ENCODE assay signal across 9 cellular contexts in the genomic region with DNA sequence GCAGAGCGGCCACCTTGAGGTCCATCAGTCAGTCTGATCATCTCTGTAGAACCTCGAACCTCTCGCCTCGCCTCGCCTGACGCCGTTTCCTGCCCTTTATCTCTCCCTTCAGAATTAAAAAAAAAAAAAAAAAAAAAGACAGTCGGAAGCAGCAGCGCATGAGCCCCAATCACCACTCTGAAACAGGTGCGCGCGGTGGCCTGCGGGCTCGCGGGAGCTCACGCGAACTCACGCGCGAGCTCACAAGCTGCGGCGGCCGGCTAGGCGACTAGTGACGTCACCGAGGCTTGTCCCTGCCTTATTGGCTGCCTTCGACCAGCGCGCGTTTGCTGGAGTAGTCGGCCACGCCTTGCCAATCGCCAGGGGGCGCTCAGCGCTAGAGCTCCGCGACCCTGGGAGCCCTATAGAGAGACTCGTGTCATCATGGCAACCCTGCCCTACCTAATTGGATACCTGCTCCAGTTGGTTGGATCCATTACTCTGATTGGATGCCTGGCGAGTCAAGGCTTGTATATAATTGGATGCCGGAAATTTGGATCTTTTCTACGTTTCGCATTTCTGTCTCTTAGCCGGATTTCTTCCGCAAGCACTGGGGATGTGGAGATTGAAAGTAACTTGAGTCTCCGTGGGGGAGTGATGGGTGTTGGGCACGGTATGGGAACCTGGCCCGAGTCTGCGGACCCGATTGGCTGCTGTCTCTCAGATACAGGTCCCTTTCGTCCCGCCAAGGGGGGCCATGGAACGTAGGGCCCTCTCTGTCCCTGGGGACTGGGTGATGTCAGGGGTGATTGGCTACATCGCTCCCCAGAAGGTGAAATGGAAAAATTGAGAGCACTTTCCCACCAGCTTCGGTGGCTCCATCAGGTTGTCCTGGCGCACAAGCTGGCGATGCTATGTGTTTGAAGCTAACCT. TPM values are rescaled to one million over a fixed set of nuclear protein-coding genes. Genes with fewer than 3 reads are reported as not detected.
DNase-seq lines count a peak whose midpoint lies in the region; ATAC-seq and TF ChIP-seq lines count a peak whose summit lies in the region.
"Had no signal": no experiment of that assay in that cellular context is flagged by ENCODE, and none has a peak within 500 bp of the region (broad histone marks: within the 10 kb centered on the region; RNA-seq: fewer than 3 reads in every experiment).

No MANE protein-coding gene starts in this region.

- peak overlapping the region; percentile 41 for H3K27ac Mint-ChIP-seq in activated naive CD4-positive, alpha-beta T cell treated with anti-CD3 and anti-CD28 coated beads, Interleukin-2, amount 50 U/mL, for 24 hours

- H3K27me3 ChIP-seq in H7 (ENCODE audit: control insufficient read depth, insufficient read depth, low read length) = peaks cover 3% of the 10 kb centered on the region

- peak overlapping the region; percentile 11 for H3K4me3 Mint-ChIP-seq in activated naive CD4-positive, alpha-beta T cell treated with anti-CD3 and anti-CD28 coated beads, Interleukin-2, amount 50 U/mL, for 24 hours

- peaks cover 12% of the 10 kb centered on the region for H3K4me1 Mint-ChIP-seq in activated naive CD4-positive, alpha-beta T cell treated with anti-CD3 and anti-CD28 coated beads, Interleukin-2, amount 50 U/mL, for 24 hours

- peaks cover 20% of the 10 kb centered on the region for H3K27me3 Mint-ChIP-seq in activated naive CD4-positive, alpha-beta T cell treated with anti-CD3 and anti-CD28 coated beads, Interleukin-2, amount 50 U/mL, for 24 hours

- peaks cover 7% of the 10 kb centered on the region for H3K9me3 Mint-ChIP-seq in activated naive CD4-positive, alpha-beta T cell treated with anti-CD3 and anti-CD28 coated beads, Interleukin-2, amount 50 U/mL, for 24 hours

- peak overlapping the region; percentile 23; the same call in 1 of the 2 replicates for H3K4me3 ChIP-seq in H7 (ENCODE audit: insufficient read depth, low read depth, low read length)

- DNase-seq in A172 (ENCODE audit: low spot score) (peak; percentile 94), H7 (peak; percentile 95), left ventricle myocardium superior (peak; percentile 77), pulmonary artery endothelial cell (ENCODE audit: low read depth, low spot score) (peak; percentile 62)

- H3K36me3 Mint-ChIP-seq in activated naive CD4-positive, alpha-beta T cell treated with anti-CD3 and anti-CD28 coated beads, Interleukin-2, amount 50 U/mL, for 24 hours = peaks cover 2% of the 10 kb centered on the region

- ATAC-seq in SK-N-SH treated with all-trans-retinoic acid at 6 μM for 48 hours (peak; percentile 81), left ventricle myocardium superior (peak; percentile 64), HG03097 (IDR thresholded peaks at IDR 0.05; ENCODE audit: low FRiP score, unreplicated experiment) (no peak), GM19455 (IDR thresholded peaks at IDR 0.05; ENCODE audit: unreplicated experiment) (no peak)

- intact Hi-C loops in left ventricle myocardium superior (cut with micrococcal nuclease) = no loop called here

- H3K36me3 ChIP-seq in H7 (replicated peaks; ENCODE audit: control insufficient read depth, insufficient read depth, low read length) = no peaks in the 10 kb centered on the region

TF ChIP-seq in SK-N-SH treated with all-trans-retinoic acid at 6 μM for 48 hours, 23 proteins besides CTCF, POLR2A, EP300 and RAD21:
- TF ChIP-seq ZNF70 (CRISPR knock-in tag; IDR thresholded peaks at IDR 0.05) = no peak
- TF ChIP-seq SNAI2 (CRISPR knock-in tag; IDR thresholded peaks at IDR 0.05) = 0 out of 2 replicates have a peak, but pooled peaks have one; percentile 47
- TF ChIP-seq ZFP3 (CRISPR knock-in tag; IDR thresholded peaks at IDR 0.05) = no peak
- TF ChIP-seq, protein P1, sequence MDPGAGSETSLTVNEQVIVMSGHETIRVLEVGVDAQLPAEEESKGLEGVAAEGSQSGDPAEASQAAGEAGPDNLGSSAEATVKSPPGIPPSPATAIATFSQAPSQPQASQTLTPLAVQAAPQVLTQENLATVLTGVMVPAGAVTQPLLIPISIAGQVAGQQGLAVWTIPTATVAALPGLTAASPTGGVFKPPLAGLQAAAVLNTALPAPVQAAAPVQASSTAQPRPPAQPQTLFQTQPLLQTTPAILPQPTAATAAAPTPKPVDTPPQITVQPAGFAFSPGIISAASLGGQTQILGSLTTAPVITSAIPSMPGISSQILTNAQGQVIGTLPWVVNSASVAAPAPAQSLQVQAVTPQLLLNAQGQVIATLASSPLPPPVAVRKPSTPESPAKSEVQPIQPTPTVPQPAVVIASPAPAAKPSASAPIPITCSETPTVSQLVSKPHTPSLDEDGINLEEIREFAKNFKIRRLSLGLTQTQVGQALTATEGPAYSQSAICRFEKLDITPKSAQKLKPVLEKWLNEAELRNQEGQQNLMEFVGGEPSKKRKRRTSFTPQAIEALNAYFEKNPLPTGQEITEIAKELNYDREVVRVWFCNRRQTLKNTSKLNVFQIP (CRISPR knock-in tag; IDR thresholded peaks at IDR 0.05; ENCODE audit: borderline replicate concordance, low read depth) = no peak
TF ChIP-seq in SK-N-SH treated with all-trans-retinoic acid at 6 μM for 48 hours: peak in this region for 1.

RNA-seq across cellular contexts. Expression of a gene that starts 31.6 kb away (rescaled TPM):
- 1.9 and 2.2 TPM in 2 replicates for total RNA-seq in A172 (2014; rRNA removed; shearing (Covaris generic))
- total RNA-seq in H7 (2014; rRNA removed; shearing (Covaris generic)) = 0.66 and 1.8 TPM in 2 replicates
- total RNA-seq in left ventricle myocardium superior (0.15 TPM), pulmonary artery endothelial cell (0.04 TPM in 1 of 2 replicates, not detected in the other)
- total RNA-seq: subcutaneous adipose tissue had no signal

RNA-seq across cellular contexts. Expression of a gene that starts 39.9 kb away (rescaled TPM):
- total RNA-seq in A172 (2014; rRNA removed; shearing (Covaris generic)) = 12.3 and 13.5 TPM in 2 replicates
- total RNA-seq in H7 (2014; rRNA removed; shearing (Covaris generic)) = 2.4 and 3.5 TPM in 2 replicates
- 0.62 TPM for total RNA-seq in left ventricle myocardium superior
- total RNA-seq in pulmonary artery endothelial cell = 0.07 TPM in 1 of 2 replicates, not detected in the other

RNA-seq across cellular contexts. Expression of a gene that starts 41.1 kb away (rescaled TPM):
- total RNA-seq in A172 (2014; rRNA removed; shearing (Covaris generic)) = 2.1 TPM in 1 of 2 replicates, not detected in the other
- total RNA-seq in H7 (2014; rRNA removed; shearing (Covaris generic)) = 7.8 and 8.0 TPM in 2 replicates
- total RNA-seq in left ventricle myocardium superior = 2.7 TPM
- 0.59 and 0.63 TPM in 2 replicates for total RNA-seq in pulmonary artery endothelial cell

Comparison
In these comparisons a context has a peak if more than half of its experiments do, and no peak if none do; other contexts are left out.
1. ATAC-seq: peak in SK-N-SH treated with all-trans-retinoic acid at 6 μM for 48 hours (single experiment) and left ventricle myocardium superior (single experiment); none in HG03097 (single experiment) and GM19455 (single experiment).
2. Peak in every context shown above with its lines, with median percentiles within 50 percentile points of each other: DNase-seq.